1 cellular context compared by ENCODE assay signal in the genomic region with DNA sequence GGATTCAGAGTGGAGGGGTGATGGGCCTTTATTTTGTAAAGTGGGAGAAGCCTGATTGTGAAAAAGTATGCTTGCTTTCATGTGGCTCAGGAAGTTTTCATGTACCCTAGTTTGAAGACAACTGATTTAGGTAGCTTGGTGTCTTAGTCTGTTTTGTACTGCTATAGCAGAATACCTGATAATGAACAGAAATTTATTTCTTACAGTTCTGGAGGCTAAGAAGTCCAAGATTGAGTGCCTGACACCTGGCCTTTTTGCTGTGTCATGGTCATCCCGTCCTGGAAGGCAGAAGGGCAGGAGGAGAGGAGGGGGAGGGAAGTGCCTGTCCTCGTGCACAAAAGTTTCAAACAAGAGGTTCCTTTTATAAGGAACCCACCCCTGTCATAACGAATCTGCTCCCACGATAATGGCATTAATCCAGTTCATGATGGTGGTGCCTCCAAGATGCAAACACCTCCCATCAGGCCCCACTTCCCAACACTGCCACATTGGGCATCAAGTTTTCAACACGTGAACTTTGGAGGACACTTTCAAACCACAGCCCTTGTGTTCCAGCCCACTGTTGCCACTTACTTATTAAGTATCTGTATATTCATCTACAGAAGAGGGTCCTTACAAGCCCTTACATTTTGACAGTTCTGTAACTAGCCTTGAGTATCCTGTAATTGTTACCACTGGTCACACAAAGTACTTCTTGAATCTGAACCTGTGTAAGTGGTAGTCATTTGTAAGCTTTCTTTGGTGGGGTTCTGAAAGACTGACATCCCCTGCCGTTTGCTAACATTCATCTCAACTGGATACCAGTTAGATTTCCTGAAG.
TF ChIP-seq lines count a peak whose summit lies in the region.

No MANE protein-coding gene starts in this region.

TF ChIP-seq in K562, 482 proteins besides CTCF, POLR2A, EP300 and RAD21 (continued from another document):
- TF ChIP-seq, protein P1, sequence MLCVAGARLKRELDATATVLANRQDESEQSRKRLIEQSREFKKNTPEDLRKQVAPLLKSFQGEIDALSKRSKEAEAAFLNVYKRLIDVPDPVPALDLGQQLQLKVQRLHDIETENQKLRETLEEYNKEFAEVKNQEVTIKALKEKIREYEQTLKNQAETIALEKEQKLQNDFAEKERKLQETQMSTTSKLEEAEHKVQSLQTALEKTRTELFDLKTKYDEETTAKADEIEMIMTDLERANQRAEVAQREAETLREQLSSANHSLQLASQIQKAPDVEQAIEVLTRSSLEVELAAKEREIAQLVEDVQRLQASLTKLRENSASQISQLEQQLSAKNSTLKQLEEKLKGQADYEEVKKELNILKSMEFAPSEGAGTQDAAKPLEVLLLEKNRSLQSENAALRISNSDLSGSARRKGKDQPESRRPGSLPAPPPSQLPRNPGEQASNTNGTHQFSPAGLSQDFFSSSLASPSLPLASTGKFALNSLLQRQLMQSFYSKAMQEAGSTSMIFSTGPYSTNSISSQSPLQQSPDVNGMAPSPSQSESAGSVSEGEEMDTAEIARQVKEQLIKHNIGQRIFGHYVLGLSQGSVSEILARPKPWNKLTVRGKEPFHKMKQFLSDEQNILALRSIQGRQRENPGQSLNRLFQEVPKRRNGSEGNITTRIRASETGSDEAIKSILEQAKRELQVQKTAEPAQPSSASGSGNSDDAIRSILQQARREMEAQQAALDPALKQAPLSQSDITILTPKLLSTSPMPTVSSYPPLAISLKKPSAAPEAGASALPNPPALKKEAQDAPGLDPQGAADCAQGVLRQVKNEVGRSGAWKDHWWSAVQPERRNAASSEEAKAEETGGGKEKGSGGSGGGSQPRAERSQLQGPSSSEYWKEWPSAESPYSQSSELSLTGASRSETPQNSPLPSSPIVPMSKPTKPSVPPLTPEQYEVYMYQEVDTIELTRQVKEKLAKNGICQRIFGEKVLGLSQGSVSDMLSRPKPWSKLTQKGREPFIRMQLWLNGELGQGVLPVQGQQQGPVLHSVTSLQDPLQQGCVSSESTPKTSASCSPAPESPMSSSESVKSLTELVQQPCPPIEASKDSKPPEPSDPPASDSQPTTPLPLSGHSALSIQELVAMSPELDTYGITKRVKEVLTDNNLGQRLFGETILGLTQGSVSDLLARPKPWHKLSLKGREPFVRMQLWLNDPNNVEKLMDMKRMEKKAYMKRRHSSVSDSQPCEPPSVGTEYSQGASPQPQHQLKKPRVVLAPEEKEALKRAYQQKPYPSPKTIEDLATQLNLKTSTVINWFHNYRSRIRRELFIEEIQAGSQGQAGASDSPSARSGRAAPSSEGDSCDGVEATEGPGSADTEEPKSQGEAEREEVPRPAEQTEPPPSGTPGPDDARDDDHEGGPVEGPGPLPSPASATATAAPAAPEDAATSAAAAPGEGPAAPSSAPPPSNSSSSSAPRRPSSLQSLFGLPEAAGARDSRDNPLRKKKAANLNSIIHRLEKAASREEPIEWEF (CRISPR knock-in tag; IDR thresholded peaks at IDR 0.05) = no peak
